Comparison of ENCODE assay signal across 8 cellular contexts in genomic region chr21:25638634-25639166, GRCh38. TPM values are rescaled to one million over a fixed set of nuclear protein-coding genes. Genes with fewer than 3 reads are reported as not detected.
DNase-seq lines count a peak whose midpoint lies in the region; ATAC-seq and TF ChIP-seq lines count a peak whose summit lies in the region.

No MANE protein-coding gene starts in this region.

- CTCF ChIA-PET in CD4-positive, alpha-beta memory T cell (lab: Charles Lee; ENCODE audit: partially characterized antibody) = interaction anchor here (1.1 to 2.0 kb wide), 3 partner anchors 10 to 30 kb away, joined by 3 to 13 read pairs (median 4); no protein-coding TSS in a partner anchor

- peak overlapping the region; percentile 98 for H2AFZ ChIP-seq in SU-DHL-6 (ENCODE audit: low read depth, low read length, severe bottlenecking)

- H3K36me3 ChIP-seq in CD4-positive, alpha-beta memory T cell (ENCODE audit: insufficient read depth, low read length) = no peaks in the 10 kb centered on the region
- no peaks in the 10 kb centered on the region for H3K36me3 ChIP-seq in SU-DHL-6 (ENCODE audit: low read length)
- no peaks in the 10 kb centered on the region for H3K36me3 ChIP-seq in rectal smooth muscle tissue (ENCODE audit: control insufficient read depth, insufficient read depth, low read length)

- H4K20me1 ChIP-seq in SU-DHL-6 (ENCODE audit: low read depth, low read length) = no peaks in the 10 kb centered on the region

- H3K27ac Mint-ChIP-seq in CD4-positive, alpha-beta memory T cell = peak overlapping the region in 5 of 7 donors; percentile 3 to 53 (median 31)

- H3K4me1 Mint-ChIP-seq in CD4-positive, alpha-beta memory T cell = peaks cover 9 to 20% (median 13%) of the 10 kb centered on the region in 4 donors

- intact Hi-C loops in CD4-positive, alpha-beta memory T cell (cut with micrococcal nuclease) = loop anchor here (1.0 to 2.0 kb wide), 3 partner anchors 30 to 217 kb away; no protein-coding TSS in a partner anchor

- POLR2A ChIA-PET in CD4-positive, alpha-beta memory T cell (lab: Charles Lee; ENCODE audit: partially characterized antibody) = no interaction called here

- peak overlapping the region; percentile 85 for H3K4me2 ChIP-seq in SU-DHL-6 (ENCODE audit: low read depth, low read length, poor library complexity, severe bottlenecking)

- no peak overlapping the region for H3K27ac ChIP-seq in CD4-positive, alpha-beta memory T cell (ENCODE audit: low read depth, low read length)
- peak overlapping the region; percentile 56 for H3K27ac ChIP-seq in SU-DHL-6 (ENCODE audit: low read depth, low read length)
- H3K27ac ChIP-seq in rectal smooth muscle tissue (ENCODE audit: low read depth, low read length) = peak overlapping the region; percentile 73

- H3K9me2 ChIP-seq in SU-DHL-6 (replicated peaks; ENCODE audit: insufficient read depth, low read length) = no peaks in the 10 kb centered on the region

- peaks cover 24 to 31% of the 10 kb centered on the region in 2 donors for H3K27me3 Mint-ChIP-seq in CD4-positive, alpha-beta memory T cell

- TF ChIP-seq CTCF in SU-DHL-6 (IDR thresholded peaks at IDR 0.05; ENCODE audit: insufficient read depth, low read length, poor library complexity, severe bottlenecking) (no peak), fibroblast of villous mesenchyme (IDR thresholded peaks at IDR 0.05; ENCODE audit: insufficient read depth, low read depth, low read length) (no peak)

- no peaks in the 10 kb centered on the region for H3K36me3 Mint-ChIP-seq in CD4-positive, alpha-beta memory T cell

- peaks cover 7% of the 10 kb centered on the region; the same call in 1 of the 2 replicates for H3F3A ChIP-seq in SU-DHL-6 (ENCODE audit: insufficient read depth)

- DNase-seq in CD4-positive, alpha-beta memory T cell = peak in 3 of 5 donors; percentile 7 to 14 (median 10)
- peak; percentile 70 for DNase-seq in fibroblast of villous mesenchyme (ENCODE audit: low read depth)
- DNase-seq in HPDE6-E6E7 (ENCODE audit: extremely low spot score) = no peak
- no peak for DNase-seq in cerebellar cortex (ENCODE audit: low spot score)
- no peak for DNase-seq in NCI-H1436 (lab: John Stamatoyannopoulos, UW)

- peaks cover 18% of the 10 kb centered on the region for H3K4me1 ChIP-seq in CD4-positive, alpha-beta memory T cell (ENCODE audit: insufficient read depth, low read length)
- peaks cover 5% of the 10 kb centered on the region for H3K4me1 ChIP-seq in rectal smooth muscle tissue (ENCODE audit: control insufficient read depth, insufficient read depth, low read length)

- no peaks in the 10 kb centered on the region for H3K9me3 Mint-ChIP-seq in CD4-positive, alpha-beta memory T cell

- H3K79me2 ChIP-seq in SU-DHL-6 (ENCODE audit: insufficient read depth, low read length) = no peaks in the 10 kb centered on the region

- H3K27me3 ChIP-seq in CD4-positive, alpha-beta memory T cell (ENCODE audit: insufficient read depth, low read length) = peaks cover 16% of the 10 kb centered on the region
- H3K27me3 ChIP-seq in SU-DHL-6 (ENCODE audit: low read length) (no peaks in the 10 kb centered on the region), rectal smooth muscle tissue (ENCODE audit: control insufficient read depth, insufficient read depth, low read length) (no peaks in the 10 kb centered on the region)

- peak overlapping the region; percentile 70 for H3K9ac ChIP-seq in SU-DHL-6 (ENCODE audit: low read length)
- no peak overlapping the region for H3K9ac ChIP-seq in rectal smooth muscle tissue (ENCODE audit: low read length)

- H3K9me3 ChIP-seq in CD4-positive, alpha-beta memory T cell (ENCODE audit: control insufficient read depth in 1 of 2, low read length in 2 of 2) = no peaks in the 10 kb centered on the region
- no peaks in the 10 kb centered on the region for H3K9me3 ChIP-seq in SU-DHL-6 (ENCODE audit: insufficient read depth, low read length)

- ATAC-seq in GM21786 (IDR thresholded peaks at IDR 0.05; ENCODE audit: unreplicated experiment) = peak; percentile 11

- H3K4me3 Mint-ChIP-seq in CD4-positive, alpha-beta memory T cell = peak overlapping the region; percentile 72 to 85 (median 81)

- H3K4me3 ChIP-seq in CD4-positive, alpha-beta memory T cell (ENCODE audit: low read length in 2 of 2) = peak overlapping the region in 1 of 2 donors; percentile 55
- peak overlapping the region; percentile 68 for H3K4me3 ChIP-seq in SU-DHL-6 (ENCODE audit: insufficient read depth, low read length, poor library complexity, severe bottlenecking)
- H3K4me3 ChIP-seq in fibroblast of villous mesenchyme (ENCODE audit: low read depth, low read length) = peak overlapping the region; percentile 61
- peak overlapping the region; percentile 75 for H3K4me3 ChIP-seq in rectal smooth muscle tissue (ENCODE audit: low read length)

RNA-seq across cellular contexts. Expression of gene JAM2, which starts 0.4 kb away (rescaled TPM):
- total RNA-seq in CD4-positive, alpha-beta memory T cell = under 1 TPM in 1 of 2 experiments, not detected in 1; 0.67 TPM
- under 1 TPM in 1 of 2 donors, not detected in 1; 0.39 TPM for polyA plus RNA-seq in CD4-positive, alpha-beta memory T cell
- total RNA-seq in fibroblast of villous mesenchyme = under 0.01 and 1.7 TPM in 2 replicates

RNA-seq across cellular contexts. Expression of gene MRPL39, which starts 31.4 kb away (rescaled TPM):
- 10 to 100 TPM; 19.1 to 21.2 TPM for total RNA-seq in CD4-positive, alpha-beta memory T cell
- 10 to 100 TPM; 38.5 to 53.0 TPM for polyA plus RNA-seq in CD4-positive, alpha-beta memory T cell
- total RNA-seq in fibroblast of villous mesenchyme = 34.5 and 39.3 TPM in 2 replicates

Comparison
In these comparisons a context has a peak if more than half of its experiments do, and no peak if none do; other contexts are left out.
1. DNase-seq: peak in CD4-positive, alpha-beta memory T cell (3 of 5) and fibroblast of villous mesenchyme (single experiment); none in HPDE6-E6E7 (single experiment), cerebellar cortex (single experiment) and NCI-H1436 (single experiment).